In genomic region chr20:36439731-36440072, GRCh38 we compare ENCODE assay signal across 1 cellular context.
TF ChIP-seq lines count a peak whose summit lies in the region.

No MANE protein-coding gene starts in this region.

TF ChIP-seq in IMR-90, 13 proteins besides CTCF, POLR2A, EP300 and RAD21:
- no peak for TF ChIP-seq CHD1 (IDR thresholded peaks at IDR 0.05; ENCODE audit: low read depth, low read length)
- no peak for TF ChIP-seq USF2 (IDR thresholded peaks at IDR 0.05; ENCODE audit: low read depth, low read length)
- TF ChIP-seq MAFK (IDR thresholded peaks at IDR 0.05; ENCODE audit: low read depth, low read length) = no peak
- TF ChIP-seq MXI1 (IDR thresholded peaks at IDR 0.05; ENCODE audit: borderline replicate concordance, low read depth, low read length) = no peak
- TF ChIP-seq FOS (IDR thresholded peaks at IDR 0.05; ENCODE audit: low read depth, low read length) = no peak
- TF ChIP-seq NFE2L2 (IDR thresholded peaks at IDR 0.05; ENCODE audit: low read depth, low read length) = no peak
- no peak for TF ChIP-seq CEBPB (IDR thresholded peaks at IDR 0.05; ENCODE audit: low read depth, low read length)
- TF ChIP-seq SMC3 (IDR thresholded peaks at IDR 0.05; ENCODE audit: low read depth, low read length) = no peak
- TF ChIP-seq, protein P1, sequence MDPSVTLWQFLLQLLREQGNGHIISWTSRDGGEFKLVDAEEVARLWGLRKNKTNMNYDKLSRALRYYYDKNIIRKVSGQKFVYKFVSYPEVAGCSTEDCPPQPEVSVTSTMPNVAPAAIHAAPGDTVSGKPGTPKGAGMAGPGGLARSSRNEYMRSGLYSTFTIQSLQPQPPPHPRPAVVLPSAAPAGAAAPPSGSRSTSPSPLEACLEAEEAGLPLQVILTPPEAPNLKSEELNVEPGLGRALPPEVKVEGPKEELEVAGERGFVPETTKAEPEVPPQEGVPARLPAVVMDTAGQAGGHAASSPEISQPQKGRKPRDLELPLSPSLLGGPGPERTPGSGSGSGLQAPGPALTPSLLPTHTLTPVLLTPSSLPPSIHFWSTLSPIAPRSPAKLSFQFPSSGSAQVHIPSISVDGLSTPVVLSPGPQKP (IDR thresholded peaks at IDR 0.05; ENCODE audit: borderline replicate concordance, low read depth, low read length) = no peak
- TF ChIP-seq RCOR1 (IDR thresholded peaks at IDR 0.05; ENCODE audit: insufficient replicate concordance, low read length) = no peak
- no peak for TF ChIP-seq BHLHE40 (IDR thresholded peaks at IDR 0.05; ENCODE audit: low read depth, low read length)
- no peak for TF ChIP-seq RFX5 (IDR thresholded peaks at IDR 0.05; ENCODE audit: low read depth, low read length)
- no peak for TF ChIP-seq MAZ (IDR thresholded peaks at IDR 0.05; ENCODE audit: borderline replicate concordance, low read depth, low read length)
